Comparison of ENCODE assay signal across 19 cellular contexts in genomic region chrX:109373468-109373867, GRCh38.
A peak's percentile ranks its signal among the peaks of the same experiment; 100 is the strongest.
DNase-seq lines count a peak whose midpoint lies in the region; ATAC-seq and TF ChIP-seq lines count a peak whose summit lies in the region.
"Had no signal": no experiment of that assay in that cellular context is flagged by ENCODE, and none has a peak within 500 bp of the region (broad histone marks: within the 10 kb centered on the region; RNA-seq: fewer than 3 reads in every experiment).

No MANE protein-coding gene starts in this region.

- no peak overlapping the region for H4K5ac ChIP-seq in mesendoderm (ENCODE audit: low read length)

- DNase-seq in MV-4-11 (lab: John Stamatoyannopoulos, UW) = peak; percentile 50
- no peak for DNase-seq in SW480 (ENCODE audit: low spot score)
- DNase-seq in NCI-H345 treated with DMSO at 0.1 percent for 48 hours (lab: John Stamatoyannopoulos, UW; ENCODE audit: unreplicated experiment) = no peak
- no peak for DNase-seq in mesendoderm
- DNase-seq: CD4-positive, alpha-beta memory T cell; Karpas-422; MG63; NCI-H1417 treated with DMSO at 0.1 percent for 48 hours; NCI-H2029; NCI-H2171 treated with DMSO at 0.1 percent for 48 hours; NCI-H510A; NCI-H774; Right ventricle myocardium superior had no signal

- no peak for TF ChIP-seq CTCF in nephron (IDR thresholded peaks at IDR 0.05; ENCODE audit: unreplicated experiment in 3 of 3)

- H3K56ac ChIP-seq in mesendoderm (ENCODE audit: low read length) = no peak overlapping the region

- no peak overlapping the region for H3K4me2 ChIP-seq in mesendoderm (ENCODE audit: low read length)

- H3K18ac ChIP-seq in mesendoderm (ENCODE audit: low read length) = no peak overlapping the region

- H3K79me2 ChIP-seq in mesendoderm (ENCODE audit: control insufficient read depth, insufficient read depth, low read length) = no peaks in the 10 kb centered on the region

- no peak overlapping the region for H2BK5ac ChIP-seq in mesendoderm (ENCODE audit: low read length)

- no peak overlapping the region for H3K27ac ChIP-seq in mesendoderm (ENCODE audit: low read depth, low read length)

- no peaks in the 10 kb centered on the region for H3K36me3 ChIP-seq in mesendoderm (ENCODE audit: control insufficient read depth, insufficient read depth, low read length)
- H3K36me3 ChIP-seq: HAP-1, MG63 had no signal

- no peak overlapping the region for H3K9ac ChIP-seq in mesendoderm (ENCODE audit: low read length)

- H2AK5ac ChIP-seq in mesendoderm (ENCODE audit: low read length) = no peak overlapping the region

- no peak overlapping the region for H3K4me3 Mint-ChIP-seq in nephron
- H3K4me3 Mint-ChIP-seq: B cell; CD4-positive, alpha-beta memory T cell had no signal

- no peaks in the 10 kb centered on the region for H3K27me3 Mint-ChIP-seq in nephron (ENCODE audit: low read depth)
- H3K27me3 Mint-ChIP-seq: CD4-positive, alpha-beta memory T cell had no signal

- no CpG with 5 or more reads among the region's 2 CpGs for WGBS in mesendoderm (ENCODE audit: extremely low coverage, insufficient coverage, low lambda C conversion rate)

- no peaks in the 10 kb centered on the region for H3K79me1 ChIP-seq in mesendoderm (ENCODE audit: low read length)

- H3K36me3 Mint-ChIP-seq in nephron (ENCODE audit: low read depth) = no peaks in the 10 kb centered on the region
- H3K36me3 Mint-ChIP-seq: CD4-positive, alpha-beta memory T cell had no signal

- H3K27ac Mint-ChIP-seq in nephron = peak overlapping the region; percentile 96 to 99 (median 97)
- H3K27ac Mint-ChIP-seq: B cell; CD4-positive, alpha-beta memory T cell had no signal

- H3K4ac ChIP-seq in mesendoderm (ENCODE audit: low read depth, low read length) = no peak overlapping the region

- H3K9me3 Mint-ChIP-seq in nephron = no peaks in the 10 kb centered on the region
- H3K9me3 Mint-ChIP-seq: CD4-positive, alpha-beta memory T cell had no signal

- H4K8ac ChIP-seq in mesendoderm (ENCODE audit: low read depth, low read length) = no peak overlapping the region

- peak; percentile 60 for ATAC-seq in GM18517 (IDR thresholded peaks at IDR 0.05; ENCODE audit: unreplicated experiment)
- ATAC-seq in GM21529 (IDR thresholded peaks at IDR 0.05; ENCODE audit: unreplicated experiment) = peak; percentile 69
- ATAC-seq: SK-N-SH treated with all-trans-retinoic acid at 6 μM for 48 hours had no signal

- no peak overlapping the region for H2BK120ac ChIP-seq in mesendoderm (ENCODE audit: low read depth, low read length)

- no peak overlapping the region for H3K23ac ChIP-seq in mesendoderm (ENCODE audit: low read length)

- H3K27me3 ChIP-seq in mesendoderm (ENCODE audit: insufficient read depth, low read length, poor library complexity) = no peaks in the 10 kb centered on the region
- H3K27me3 ChIP-seq: MG63 had no signal

- no peak overlapping the region for H3K4me3 ChIP-seq in mesendoderm (ENCODE audit: low read length)
- H3K4me3 ChIP-seq: HAP-1, MG63 had no signal

- no peaks in the 10 kb centered on the region for H3K4me1 ChIP-seq in mesendoderm (ENCODE audit: control insufficient read depth, low read depth, low read length)

- H3K4me1 Mint-ChIP-seq in nephron = peaks cover 57% of the 10 kb centered on the region
- H3K4me1 Mint-ChIP-seq: B cell; CD4-positive, alpha-beta memory T cell had no signal

- H2BK15ac ChIP-seq in mesendoderm (replicated peaks; ENCODE audit: low read depth) = no peak overlapping the region
